21 cellular contexts compared by ENCODE assay signal in the genomic region with DNA sequence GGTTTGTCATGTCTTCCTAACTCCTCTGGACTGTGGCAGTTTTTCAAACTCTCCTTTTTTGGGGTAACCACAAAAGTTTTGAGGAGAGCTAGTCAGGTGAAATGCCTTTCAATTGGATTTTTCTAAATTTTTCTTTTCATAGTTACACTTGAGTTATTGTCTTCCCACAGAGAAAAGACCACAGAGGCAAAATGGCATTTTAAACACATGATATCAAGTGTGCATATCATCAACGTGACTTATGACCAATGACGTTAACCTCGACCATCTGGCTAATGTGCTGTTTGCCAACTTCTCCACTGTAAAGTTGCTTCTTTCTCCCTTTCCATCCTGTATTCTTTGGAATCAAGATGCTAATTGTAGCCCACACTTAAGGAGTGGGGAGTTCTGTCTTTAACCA. TPM values are rescaled to one million over a fixed set of nuclear protein-coding genes. Genes with fewer than 3 reads are reported as not detected.
"Had no signal": no experiment of that assay in that cellular context is flagged by ENCODE, and none has a peak within 500 bp of the region (broad histone marks: within the 10 kb centered on the region; RNA-seq: fewer than 3 reads in every experiment).

No MANE protein-coding gene starts in this region.

- H3K27ac ChIP-seq: adrenal gland, body of pancreas, hepatocyte, lower lobe of right lung, parathyroid adenoma, right lobe of liver, testis, WERI-Rb-1 had no signal

- H3K27ac Mint-ChIP-seq: activated naive CD4-positive, alpha-beta T cell treated with anti-CD3 and anti-CD28 coated beads, Interleukin-2, amount 50 U/mL, for 24 hours; natural killer cell treated with Interleukin-12 subunit alpha and Interleukin-12 subunit beta and Interleukin-15 and Interleukin-18, amount 100 ng/mL, for 72 hours; type B pancreatic cell had no signal

- H3K9me3 Mint-ChIP-seq: activated naive CD4-positive, alpha-beta T cell treated with anti-CD3 and anti-CD28 coated beads, Interleukin-2, amount 50 U/mL, for 24 hours; natural killer cell treated with Interleukin-12 subunit alpha and Interleukin-12 subunit beta and Interleukin-15 and Interleukin-18, amount 100 ng/mL, for 72 hours; type B pancreatic cell had no signal

- H3K4me1 ChIP-seq: lower lobe of right lung, testis had no signal

- H3K9me3 ChIP-seq: adrenal gland, body of pancreas, lower lobe of right lung, right lobe of liver, stomach, testis had no signal

- ATAC-seq: body of pancreas; left colon; lower lobe of right lung; natural killer cell treated with Interleukin-12 subunit alpha and Interleukin-12 subunit beta and Interleukin-15 and Interleukin-18, amount 100 ng/mL, for 72 hours; right lobe of liver had no signal

- H3K36me3 Mint-ChIP-seq: activated naive CD4-positive, alpha-beta T cell treated with anti-CD3 and anti-CD28 coated beads, Interleukin-2, amount 50 U/mL, for 24 hours; natural killer cell treated with Interleukin-12 subunit alpha and Interleukin-12 subunit beta and Interleukin-15 and Interleukin-18, amount 100 ng/mL, for 72 hours; type B pancreatic cell had no signal

- H3K27me3 ChIP-seq: body of pancreas, right lobe of liver, testis had no signal

- H3K36me3 ChIP-seq: adrenal gland, lower lobe of right lung, right lobe of liver, stomach, WERI-Rb-1 had no signal

- DNase-seq: activated CD4-positive, alpha-beta T cell treated with anti-CD3 and anti-CD28 coated beads, Interleukin-2, amount 50 U/mL, for 48 hours; activated gamma-delta T cell; adrenal gland; body of pancreas; islet precursor cell; left colon; lower lobe of right lung; right lobe of liver; small intestine; stimulated activated CD4-positive, alpha-beta T cell treated with anti-CD3 and anti-CD28 coated beads, Interleukin-15, amount 100 ng/mL, for 24 hours; stimulated activated CD4-positive, alpha-beta T cell treated with anti-CD3 and anti-CD28 coated beads, Interleukin-2, amount 100 ng/mL, for 48 hours; stomach; T-helper 2 cell; testis; WERI-Rb-1 had no signal

- H3K4me3 ChIP-seq: adrenal gland, body of pancreas, hepatocyte, lower lobe of right lung, right lobe of liver, stomach, testis had no signal

- H3K4me3 Mint-ChIP-seq: activated naive CD4-positive, alpha-beta T cell treated with anti-CD3 and anti-CD28 coated beads, Interleukin-2, amount 50 U/mL, for 24 hours; natural killer cell treated with Interleukin-12 subunit alpha and Interleukin-12 subunit beta and Interleukin-15 and Interleukin-18, amount 100 ng/mL, for 72 hours; type B pancreatic cell had no signal

RNA-seq across cellular contexts. Expression of a gene that starts 41.3 kb away (rescaled TPM):
- total RNA-seq: dermis microvascular lymphatic vessel endothelial cell had no signal
